Comparison of ENCODE assay signal across 1 cellular context in the genomic region with DNA sequence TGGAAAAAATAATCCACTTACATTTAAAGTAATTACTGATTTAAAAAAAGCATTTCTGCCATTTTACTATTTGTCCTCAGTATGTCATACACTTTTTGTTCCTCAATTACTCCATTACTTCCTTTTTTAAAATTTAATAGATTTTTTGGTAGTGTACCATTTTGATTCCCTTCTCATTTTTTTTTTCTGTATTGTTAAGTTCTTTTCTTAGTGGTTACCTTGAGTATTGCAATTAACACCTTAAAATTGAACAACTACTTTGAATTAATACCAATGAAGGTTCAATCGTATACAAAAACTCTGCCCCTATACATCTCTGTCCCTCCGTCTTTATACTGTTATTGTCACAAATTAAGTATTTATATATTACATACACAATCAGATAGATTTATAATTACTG.
TF ChIP-seq lines count a peak whose summit lies in the region.

No MANE protein-coding gene starts in this region.

TF ChIP-seq in GM23338, 12 proteins besides CTCF, POLR2A, EP300 and RAD21 (continued from another document):
- TF ChIP-seq ZNF331 (CRISPR knock-in tag; IDR thresholded peaks at IDR 0.05; ENCODE audit: low read depth) = no peak
- TF ChIP-seq, protein P1, sequence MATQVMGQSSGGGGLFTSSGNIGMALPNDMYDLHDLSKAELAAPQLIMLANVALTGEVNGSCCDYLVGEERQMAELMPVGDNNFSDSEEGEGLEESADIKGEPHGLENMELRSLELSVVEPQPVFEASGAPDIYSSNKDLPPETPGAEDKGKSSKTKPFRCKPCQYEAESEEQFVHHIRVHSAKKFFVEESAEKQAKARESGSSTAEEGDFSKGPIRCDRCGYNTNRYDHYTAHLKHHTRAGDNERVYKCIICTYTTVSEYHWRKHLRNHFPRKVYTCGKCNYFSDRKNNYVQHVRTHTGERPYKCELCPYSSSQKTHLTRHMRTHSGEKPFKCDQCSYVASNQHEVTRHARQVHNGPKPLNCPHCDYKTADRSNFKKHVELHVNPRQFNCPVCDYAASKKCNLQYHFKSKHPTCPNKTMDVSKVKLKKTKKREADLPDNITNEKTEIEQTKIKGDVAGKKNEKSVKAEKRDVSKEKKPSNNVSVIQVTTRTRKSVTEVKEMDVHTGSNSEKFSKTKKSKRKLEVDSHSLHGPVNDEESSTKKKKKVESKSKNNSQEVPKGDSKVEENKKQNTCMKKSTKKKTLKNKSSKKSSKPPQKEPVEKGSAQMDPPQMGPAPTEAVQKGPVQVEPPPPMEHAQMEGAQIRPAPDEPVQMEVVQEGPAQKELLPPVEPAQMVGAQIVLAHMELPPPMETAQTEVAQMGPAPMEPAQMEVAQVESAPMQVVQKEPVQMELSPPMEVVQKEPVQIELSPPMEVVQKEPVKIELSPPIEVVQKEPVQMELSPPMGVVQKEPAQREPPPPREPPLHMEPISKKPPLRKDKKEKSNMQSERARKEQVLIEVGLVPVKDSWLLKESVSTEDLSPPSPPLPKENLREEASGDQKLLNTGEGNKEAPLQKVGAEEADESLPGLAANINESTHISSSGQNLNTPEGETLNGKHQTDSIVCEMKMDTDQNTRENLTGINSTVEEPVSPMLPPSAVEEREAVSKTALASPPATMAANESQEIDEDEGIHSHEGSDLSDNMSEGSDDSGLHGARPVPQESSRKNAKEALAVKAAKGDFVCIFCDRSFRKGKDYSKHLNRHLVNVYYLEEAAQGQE (IDR thresholded peaks at IDR 0.05; ENCODE audit: unreplicated experiment) = no peak
- TF ChIP-seq, protein P2, sequence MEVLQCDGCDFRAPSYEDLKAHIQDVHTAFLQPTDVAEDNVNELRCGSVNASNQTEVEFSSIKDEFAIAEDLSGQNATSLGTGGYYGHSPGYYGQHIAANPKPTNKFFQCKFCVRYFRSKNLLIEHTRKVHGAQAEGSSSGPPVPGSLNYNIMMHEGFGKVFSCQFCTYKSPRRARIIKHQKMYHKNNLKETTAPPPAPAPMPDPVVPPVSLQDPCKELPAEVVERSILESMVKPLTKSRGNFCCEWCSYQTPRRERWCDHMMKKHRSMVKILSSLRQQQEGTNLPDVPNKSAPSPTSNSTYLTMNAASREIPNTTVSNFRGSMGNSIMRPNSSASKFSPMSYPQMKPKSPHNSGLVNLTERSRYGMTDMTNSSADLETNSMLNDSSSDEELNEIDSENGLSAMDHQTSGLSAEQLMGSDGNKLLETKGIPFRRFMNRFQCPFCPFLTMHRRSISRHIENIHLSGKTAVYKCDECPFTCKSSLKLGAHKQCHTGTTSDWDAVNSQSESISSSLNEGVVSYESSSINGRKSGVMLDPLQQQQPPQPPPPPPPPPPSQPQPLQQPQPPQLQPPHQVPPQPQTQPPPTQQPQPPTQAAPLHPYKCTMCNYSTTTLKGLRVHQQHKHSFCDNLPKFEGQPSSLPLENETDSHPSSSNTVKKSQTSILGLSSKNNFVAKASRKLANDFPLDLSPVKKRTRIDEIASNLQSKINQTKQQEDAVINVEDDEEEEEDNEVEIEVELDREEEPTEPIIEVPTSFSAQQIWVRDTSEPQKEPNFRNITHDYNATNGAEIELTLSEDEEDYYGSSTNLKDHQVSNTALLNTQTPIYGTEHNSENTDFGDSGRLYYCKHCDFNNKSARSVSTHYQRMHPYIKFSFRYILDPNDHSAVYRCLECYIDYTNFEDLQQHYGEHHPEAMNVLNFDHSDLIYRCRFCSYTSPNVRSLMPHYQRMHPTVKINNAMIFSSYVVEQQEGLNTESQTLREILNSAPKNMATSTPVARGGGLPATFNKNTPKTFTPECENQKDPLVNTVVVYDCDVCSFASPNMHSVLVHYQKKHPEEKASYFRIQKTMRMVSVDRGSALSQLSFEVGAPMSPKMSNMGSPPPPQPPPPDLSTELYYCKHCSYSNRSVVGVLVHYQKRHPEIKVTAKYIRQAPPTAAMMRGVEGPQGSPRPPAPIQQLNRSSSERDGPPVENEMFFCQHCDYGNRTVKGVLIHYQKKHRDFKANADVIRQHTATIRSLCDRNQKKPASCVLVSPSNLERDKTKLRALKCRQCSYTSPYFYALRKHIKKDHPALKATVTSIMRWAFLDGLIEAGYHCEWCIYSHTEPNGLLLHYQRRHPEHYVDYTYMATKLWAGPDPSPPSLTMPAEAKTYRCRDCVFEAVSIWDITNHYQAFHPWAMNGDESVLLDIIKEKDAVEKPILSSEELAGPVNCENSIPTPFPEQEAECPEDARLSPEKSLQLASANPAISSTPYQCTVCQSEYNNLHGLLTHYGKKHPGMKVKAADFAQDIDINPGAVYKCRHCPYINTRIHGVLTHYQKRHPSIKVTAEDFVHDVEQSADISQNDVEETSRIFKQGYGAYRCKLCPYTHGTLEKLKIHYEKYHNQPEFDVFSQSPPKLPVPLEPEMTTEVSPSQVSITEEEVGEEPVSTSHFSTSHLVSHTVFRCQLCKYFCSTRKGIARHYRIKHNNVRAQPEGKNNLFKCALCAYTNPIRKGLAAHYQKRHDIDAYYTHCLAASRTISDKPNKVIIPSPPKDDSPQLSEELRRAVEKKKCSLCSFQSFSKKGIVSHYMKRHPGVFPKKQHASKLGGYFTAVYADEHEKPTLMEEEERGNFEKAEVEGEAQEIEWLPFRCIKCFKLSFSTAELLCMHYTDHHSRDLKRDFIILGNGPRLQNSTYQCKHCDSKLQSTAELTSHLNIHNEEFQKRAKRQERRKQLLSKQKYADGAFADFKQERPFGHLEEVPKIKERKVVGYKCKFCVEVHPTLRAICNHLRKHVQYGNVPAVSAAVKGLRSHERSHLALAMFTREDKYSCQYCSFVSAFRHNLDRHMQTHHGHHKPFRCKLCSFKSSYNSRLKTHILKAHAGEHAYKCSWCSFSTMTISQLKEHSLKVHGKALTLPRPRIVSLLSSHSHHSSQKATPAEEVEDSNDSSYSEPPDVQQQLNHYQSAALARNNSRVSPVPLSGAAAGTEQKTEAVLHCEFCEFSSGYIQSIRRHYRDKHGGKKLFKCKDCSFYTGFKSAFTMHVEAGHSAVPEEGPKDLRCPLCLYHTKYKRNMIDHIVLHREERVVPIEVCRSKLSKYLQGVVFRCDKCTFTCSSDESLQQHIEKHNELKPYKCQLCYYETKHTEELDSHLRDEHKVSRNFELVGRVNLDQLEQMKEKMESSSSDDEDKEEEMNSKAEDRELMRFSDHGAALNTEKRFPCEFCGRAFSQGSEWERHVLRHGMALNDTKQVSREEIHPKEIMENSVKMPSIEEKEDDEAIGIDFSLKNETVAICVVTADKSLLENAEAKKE (CRISPR knock-in tag; IDR thresholded peaks at IDR 0.05) = no peak
TF ChIP-seq in GM23338: peak in this region for 0.
